Comparison of ENCODE assay signal across 8 cellular contexts in the genomic region with DNA sequence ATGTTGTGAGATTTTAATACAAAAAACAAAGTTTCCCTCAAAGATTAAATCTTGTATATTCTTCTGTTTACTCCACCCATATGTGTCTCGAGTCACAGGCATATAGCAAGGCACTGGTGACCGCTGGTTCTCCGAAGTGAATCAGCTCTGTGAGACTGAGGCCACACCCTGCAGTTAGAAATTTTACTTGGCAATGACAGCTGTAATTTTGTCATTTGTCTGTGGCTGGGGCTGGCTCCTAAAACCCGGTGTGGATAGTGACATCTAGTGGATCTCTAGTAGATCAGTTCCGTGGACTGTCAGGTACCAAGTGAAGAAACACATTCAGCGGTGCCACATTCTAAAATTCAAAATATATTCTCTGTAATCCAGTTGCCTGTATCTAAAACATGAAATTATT.
DNase-seq lines count a peak whose midpoint lies in the region; ATAC-seq and TF ChIP-seq lines count a peak whose summit lies in the region.

No MANE protein-coding gene starts in this region.

- H3K9ac ChIP-seq in GM23248, result peak overlapping the region; percentile 66

- peak overlapping the region; percentile 60 for H3K27ac ChIP-seq in GM23248
- H3K27ac ChIP-seq in body of pancreas, result peak overlapping the region in 3 of 4 donors; percentile 32 to 64 (median 57)

- H3K36me3 ChIP-seq in GM23248 (ENCODE audit: low read depth) (no peaks in the 10 kb centered on the region), body of pancreas (replicated peaks in 1 of 2; ENCODE audit: insufficient read depth in 1 of 2, low read depth in 2 of 2) (peaks cover 4 to 7% of the 10 kb centered on the region in 2 donors)

- H3F3A ChIP-seq in GM23248 (ENCODE audit: insufficient read depth), result peaks cover 12% of the 10 kb centered on the region

- TF ChIP-seq POLR2A in body of pancreas (IDR thresholded peaks at IDR 0.05), result peak in 2 of 3 donors; percentile 18 to 38

- H3K27me3 ChIP-seq in GM23248 (replicated peaks; ENCODE audit: insufficient read depth) (no peaks in the 10 kb centered on the region), body of pancreas (no peaks in the 10 kb centered on the region)

- no peak overlapping the region; the same call in 1 of the 2 replicates for H2AFZ ChIP-seq in GM23248

- peaks cover 17% of the 10 kb centered on the region for H3K4me1 ChIP-seq in GM23248 (ENCODE audit: insufficient read depth)
- peaks cover 26% of the 10 kb centered on the region for H3K4me1 ChIP-seq in body of pancreas

- H3K4me3 ChIP-seq in GM23248 (peak overlapping the region; percentile 20; the same call in 1 of the 2 replicates), body of pancreas (no peak overlapping the region)

- peak; percentile 94 for ATAC-seq in body of pancreas
- no peak for ATAC-seq in GM18909 (IDR thresholded peaks at IDR 0.05; ENCODE audit: poor library complexity, unreplicated experiment)

- H3K4me2 ChIP-seq in GM23248 (ENCODE audit: unreplicated experiment), result peak overlapping the region; percentile 74

- intact Hi-C loops in body of pancreas (cut with DNase I), result loop anchor here (10.0 kb wide), 3 partner anchors 137 to 287 kb away; no protein-coding TSS in a partner anchor

- TF ChIP-seq CTCF in body of pancreas (IDR thresholded peaks at IDR 0.05), result peak; percentile 19 to 87 (median 59)

- in situ Hi-C loops in GM23248 (cut with MboI), result loop anchor here (10.0 kb wide), 2 partner anchors 147 to 153 kb away; no protein-coding TSS in a partner anchor

- DNase-seq in DMS153 (lab: John Stamatoyannopoulos, UW) (peak; percentile 72), GM23248 (peak; percentile 94), NCI-H1417 (lab: John Stamatoyannopoulos, UW) (peak; percentile 62 to 93 (median 76)), T-helper 1 cell (peak in 3 of 5 donors; percentile 16 to 71 (median 21)), body of pancreas (peak; percentile 61 to 89 (median 82)), inferior parietal cortex (ENCODE audit: extremely low spot score) (peak; percentile 74)
- DNase-seq in stimulated activated CD4-positive, alpha-beta T cell treated with anti-CD3 and anti-CD28 coated beads, Interleukin-2, amount 100 ng/mL, for 24 hours, result peak; percentile 35 to 53

- no peaks in the 10 kb centered on the region for H4K20me1 ChIP-seq in GM23248 (ENCODE audit: insufficient read depth)

- 2 to 4% methylated on average over 6 of the region's 6 CpGs for WGBS in GM23248 (ENCODE audit: low coverage in 1 of 2, low lambda C conversion rate in 2 of 2, missing lambda C conversion rate in 2 of 2), 2 experiments
- WGBS in body of pancreas, 2 donors, result 8 to 55% methylated on average over 6 of the region's 6 CpGs

- no peaks in the 10 kb centered on the region for H3K79me2 ChIP-seq in GM23248 (ENCODE audit: insufficient read depth)

- H3K9me3 ChIP-seq in GM23248 (ENCODE audit: low read depth) (no peaks in the 10 kb centered on the region), body of pancreas (no peaks in the 10 kb centered on the region)

- H3K9me2 ChIP-seq in GM23248 (ENCODE audit: insufficient read depth), result no peaks in the 10 kb centered on the region

Comparison
In these comparisons a context has a peak if more than half of its experiments do, and no peak if none do; other contexts are left out.
1. DNase-seq: peak in every context shown above with its lines; median percentile 94 in GM23248; 82 in body of pancreas; 76 in NCI-H1417; 74 in inferior parietal cortex; 72 in DMS153; 44 in stimulated activated CD4-positive, alpha-beta T cell treated with anti-CD3 and anti-CD28 coated beads, Interleukin-2, amount 100 ng/mL, for 24 hours; 21 in T-helper 1 cell.